Comparison of ENCODE assay signal across 23 cellular contexts in genomic region chr9:72453797-72454196, GRCh38.
"Had no signal": no experiment of that assay in that cellular context is flagged by ENCODE, and none has a peak within 500 bp of the region (broad histone marks: within the 10 kb centered on the region; RNA-seq: fewer than 3 reads in every experiment).

No MANE protein-coding gene starts in this region.

- DNase-seq: activated B cell treated with CpG ODN at 0.5 μM for 24 hours; activated CD4-positive, alpha-beta T cell treated with anti-CD3 and anti-CD28 coated beads for 36 hours; activated CD4-positive, alpha-beta T cell treated with anti-CD3 and anti-CD28 coated beads, Interleukin-2, amount 50 U/mL, for 4 hours; activated CD8-positive, alpha-beta memory T cell treated with anti-CD3 and anti-CD28 coated beads, Interleukin-2, amount 50 U/mL, for 48 hours; activated naive CD4-positive, alpha-beta T cell; activated T-cell treated with anti-CD3 and anti-CD28 coated beads, Interleukin-2, amount 50 U/mL, for 4 hours; adrenal gland; central memory CD4-positive, alpha-beta T cell; effector memory CD4-positive, alpha-beta T cell; foreskin melanocyte; nephron progenitor cell; nucleus accumbens; stimulated activated CD4-positive, alpha-beta T cell treated with anti-CD3 and anti-CD28 coated beads, Interleukin-15, amount 100 ng/mL, for 24 hours; stimulated activated naive CD4-positive, alpha-beta T cell had no signal

- H3K36me3 ChIP-seq: adrenal gland, ascending aorta, thoracic aorta, vagina had no signal

- ATAC-seq: activated CD4-positive, alpha-beta T cell treated with anti-CD3 and anti-CD28 coated beads for 36 hours; activated T-cell treated with anti-CD3 and anti-CD28 coated beads, Interleukin-2, amount 50 U/mL, for 4 hours; esophagus mucosa; sciatic nerve had no signal

- H3K27me3 ChIP-seq: adrenal gland, ascending aorta, hepatocyte, vagina had no signal

- H3K4me1 ChIP-seq: adrenal gland, ascending aorta had no signal

- H3K27ac ChIP-seq: adrenal gland, ascending aorta, thoracic aorta, vagina had no signal

- H3K4me3 ChIP-seq: adrenal gland, ascending aorta, hepatocyte, smooth muscle cell, thoracic aorta, vagina had no signal

- H3K9me3 ChIP-seq: adrenal gland, ascending aorta, thoracic aorta, vagina had no signal

- FAIRE-seq: colon, endothelial cell of umbilical vein had no signal
